In the genomic region with DNA sequence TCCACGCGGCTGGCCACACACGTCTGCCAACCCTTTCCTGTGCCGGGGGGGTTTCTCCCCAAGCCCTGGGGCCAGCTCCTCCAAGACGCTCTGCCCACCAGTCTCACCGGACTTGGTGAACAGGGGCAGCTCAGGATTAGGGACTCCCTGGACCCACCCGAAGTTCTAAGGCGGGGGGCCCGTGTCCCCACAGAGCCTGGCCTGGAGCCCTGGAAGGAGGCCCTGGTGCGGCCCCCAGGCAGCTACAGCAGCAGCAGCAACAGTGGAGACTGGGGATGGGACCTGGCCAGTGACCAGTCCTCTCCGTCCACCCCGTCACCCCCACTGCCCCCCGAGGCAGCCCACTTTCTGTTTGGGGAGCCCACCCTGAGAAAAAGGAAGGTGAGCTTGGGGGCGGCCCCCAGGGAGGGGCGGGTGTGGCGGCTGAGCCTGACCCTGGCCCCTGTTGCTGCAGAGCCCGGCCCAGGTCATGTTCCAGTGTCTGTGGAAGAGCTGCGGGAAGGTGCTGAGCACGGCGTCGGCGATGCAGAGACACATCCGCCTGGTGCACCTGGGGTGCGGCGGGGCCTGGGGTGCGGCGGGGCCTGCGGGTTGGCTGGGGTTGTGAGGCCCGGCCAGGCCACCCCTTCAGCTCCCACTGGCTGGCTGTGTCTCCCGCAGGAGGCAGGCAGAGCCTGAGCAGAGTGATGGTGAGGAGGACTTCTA, we compare ENCODE assay signal across 6 cellular contexts. TPM values are rescaled to one million over a fixed set of nuclear protein-coding genes. Genes with fewer than 3 reads are reported as not detected.
A peak's percentile ranks its signal among the peaks of the same experiment; 100 is the strongest.
DNase-seq lines count a peak whose midpoint lies in the region; ATAC-seq and TF ChIP-seq lines count a peak whose summit lies in the region.

No MANE protein-coding gene starts in this region.

- H3K27ac Mint-ChIP-seq in activated CD8-positive, alpha-beta T cell treated with anti-CD3 and anti-CD28 coated beads for 36 hours = no peak overlapping the region

- peaks cover 35% of the 10 kb centered on the region for H3K4me1 ChIP-seq in lower lobe of right lung

- H3K27me3 Mint-ChIP-seq in activated CD8-positive, alpha-beta T cell treated with anti-CD3 and anti-CD28 coated beads for 36 hours = no peaks in the 10 kb centered on the region

- intact Hi-C loops in activated CD8-positive, alpha-beta T cell treated with anti-CD3 and anti-CD28 coated beads for 36 hours (cut with micrococcal nuclease) = no loop called here
- intact Hi-C loops in lower lobe of right lung (cut with DNase I) = no loop called here

- DNase-seq in AG09309 (ENCODE audit: low read depth) = no peak
- no peak for DNase-seq in activated CD8-positive, alpha-beta T cell treated with anti-CD3 and anti-CD28 coated beads for 36 hours
- no peak for DNase-seq in lower lobe of right lung
- DNase-seq in NCI-H146 (lab: John Stamatoyannopoulos, UW) = no peak
- DNase-seq in superior temporal gyrus (ENCODE audit: extremely low spot score) = no peak

- peaks cover 6% of the 10 kb centered on the region for H3K4me1 Mint-ChIP-seq in activated CD8-positive, alpha-beta T cell treated with anti-CD3 and anti-CD28 coated beads for 36 hours (ENCODE audit: low read depth)

- no peaks in the 10 kb centered on the region for H3K9me3 ChIP-seq in lower lobe of right lung

- no peak for ATAC-seq in activated CD8-positive, alpha-beta T cell treated with anti-CD3 and anti-CD28 coated beads for 36 hours
- ATAC-seq in lower lobe of right lung = no peak
- no peak for ATAC-seq in GM21447 (IDR thresholded peaks at IDR 0.05; ENCODE audit: unreplicated experiment)

- POLR2A ChIA-PET in activated CD8-positive, alpha-beta T cell treated with anti-CD3 and anti-CD28 coated beads for 36 hours (lab: Charles Lee) = interaction anchor here (1.0 to 1.6 kb wide), 5 partner anchors 8 to 43 kb away, joined by 3 to 8 read pairs (median 4); no protein-coding TSS in a partner anchor

- H3K27ac ChIP-seq in lower lobe of right lung = peak overlapping the region; percentile 85

- H3K36me3 Mint-ChIP-seq in activated CD8-positive, alpha-beta T cell treated with anti-CD3 and anti-CD28 coated beads for 36 hours (ENCODE audit: low read depth) = no peaks in the 10 kb centered on the region

- TF ChIP-seq CTCF in AG09309 (IDR thresholded peaks at IDR 0.05; ENCODE audit: control insufficient read depth, insufficient read depth, low read depth, low read length, missing control alignments) (no peak), lower lobe of right lung (IDR thresholded peaks at IDR 0.05) (no peak)
- TF ChIP-seq CTCF in activated CD8-positive, alpha-beta T cell treated with anti-CD3 and anti-CD28 coated beads for 36 hours (IDR thresholded peaks at IDR 0.05) = no peak

- CTCF ChIA-PET in activated CD8-positive, alpha-beta T cell treated with anti-CD3 and anti-CD28 coated beads for 36 hours (lab: Charles Lee) = interaction anchor here (0.7 kb wide), 1 partner anchor 35 kb away, joined by 3 read pairs; no protein-coding TSS in a partner anchor

- peak overlapping the region; percentile 77 for H3K4me3 ChIP-seq in AG09309 (ENCODE audit: control insufficient read depth, low read depth, low read length)
- H3K4me3 ChIP-seq in lower lobe of right lung = peak overlapping the region; percentile 73

- H3K27me3 ChIP-seq in lower lobe of right lung (ENCODE audit: low read depth) = no peaks in the 10 kb centered on the region

- H3K4me3 Mint-ChIP-seq in activated CD8-positive, alpha-beta T cell treated with anti-CD3 and anti-CD28 coated beads for 36 hours = peak overlapping the region; percentile 52

- H3K9me3 Mint-ChIP-seq in activated CD8-positive, alpha-beta T cell treated with anti-CD3 and anti-CD28 coated beads for 36 hours = no peaks in the 10 kb centered on the region

- peaks cover 36% of the 10 kb centered on the region for H3K36me3 ChIP-seq in lower lobe of right lung

RNA-seq across cellular contexts. Expression of gene SLC2A4RG, which starts 2.3 kb away (rescaled TPM):
- 10 to 100 TPM; 38.5 to 39.8 TPM for total RNA-seq in activated CD8-positive, alpha-beta T cell treated with anti-CD3 and anti-CD28 coated beads for 36 hours
- total RNA-seq in lower lobe of right lung = 50.5 TPM

RNA-seq across cellular contexts. Expression of gene LIME1, which starts 5.4 kb away (rescaled TPM):
- 10 to 100 TPM; 15.5 to 16.8 TPM for total RNA-seq in activated CD8-positive, alpha-beta T cell treated with anti-CD3 and anti-CD28 coated beads for 36 hours
- total RNA-seq in lower lobe of right lung = 8.7 TPM

RNA-seq across cellular contexts. Expression of gene ZGPAT, which starts 34.0 kb away (rescaled TPM):
- 10 to 100 TPM; 22.4 to 22.5 TPM for total RNA-seq in activated CD8-positive, alpha-beta T cell treated with anti-CD3 and anti-CD28 coated beads for 36 hours
- total RNA-seq in lower lobe of right lung = 27.2 TPM

RNA-seq across cellular contexts. Expression of gene ARFRP1, which starts 34.1 kb away (rescaled TPM):
- total RNA-seq in activated CD8-positive, alpha-beta T cell treated with anti-CD3 and anti-CD28 coated beads for 36 hours = 10 to 100 TPM; 41.7 to 44.2 TPM
- 44.3 TPM for total RNA-seq in lower lobe of right lung

RNA-seq across cellular contexts. Expression of gene TNFRSF6B, which starts 45.4 kb away (rescaled TPM):
- not detected for total RNA-seq in activated CD8-positive, alpha-beta T cell treated with anti-CD3 and anti-CD28 coated beads for 36 hours
- 5.3 TPM for total RNA-seq in lower lobe of right lung
